ENCODE assay signal across 8 cellular contexts in genomic region chr2:69911985-69912563, GRCh38. TPM values are rescaled to one million over a fixed set of nuclear protein-coding genes. Genes with fewer than 3 reads are reported as not detected.
DNase-seq lines count a peak whose midpoint lies in the region; ATAC-seq and TF ChIP-seq lines count a peak whose summit lies in the region.

No MANE protein-coding gene starts in this region.

- peak overlapping the region; percentile 24; the same call in 1 of the 2 replicates for H3K27ac ChIP-seq in Panc1 (ENCODE audit: low read length)
- H3K27ac ChIP-seq in neural cell (ENCODE audit: low read length): no peak overlapping the region

- H3K4me1 ChIP-seq in Panc1 (ENCODE audit: control insufficient read depth, insufficient read depth, low read length): peaks cover 13% of the 10 kb centered on the region

- H3K9me2 ChIP-seq in neural cell (ENCODE audit: insufficient read depth, low read length): no peaks in the 10 kb centered on the region

- H2AFZ ChIP-seq in neural cell (ENCODE audit: low read depth, low read length): no peak overlapping the region

- no peak overlapping the region for H3K9ac ChIP-seq in neural cell (ENCODE audit: low read length)

- intact Hi-C loops in Panc1 (cut with micrococcal nuclease; ENCODE audit: unreplicated experiment): loop anchor here (5.0 kb wide), 2 partner anchors 160 to 230 kb away; no protein-coding TSS in a partner anchor

- H3K36me3 ChIP-seq in Panc1 (ENCODE audit: control insufficient read depth, insufficient read depth, low read length) (peaks cover 9% of the 10 kb centered on the region), neural cell (ENCODE audit: insufficient read depth, low read length) (no peaks in the 10 kb centered on the region)

- H3K4me2 ChIP-seq in neural cell (ENCODE audit: low read length): no peak overlapping the region

- no peaks in the 10 kb centered on the region for H3F3A ChIP-seq in neural cell (ENCODE audit: insufficient read depth, low read length, poor library complexity, severe bottlenecking)

- no peaks in the 10 kb centered on the region for H3K9me3 ChIP-seq in Panc1 (ENCODE audit: control insufficient read depth, insufficient read depth, low read depth, low read length)
- no peaks in the 10 kb centered on the region for H3K9me3 ChIP-seq in neural cell (ENCODE audit: low read length)

- CTCF ChIA-PET in Panc1 (lab: Charles Lee): interaction anchor here (0.6 to 2.2 kb wide), 3 partner anchors 159 to 279 kb away, joined by 3 to 21 read pairs (median 6); partner anchors contain the start of gene C2orf42

- in situ Hi-C loops in Panc1 (cut with HindIII; ENCODE audit: low pct_unique_long_range_greater_than_20kb, low sequenced_read_pairs): no loop called here

- peak; percentile 69; the same call in 1 of the 2 replicates for TF ChIP-seq CTCF in Panc1 (IDR thresholded peaks at IDR 0.05)
- peak; percentile 76 for TF ChIP-seq CTCF in neural cell (IDR thresholded peaks at IDR 0.05; ENCODE audit: poor library complexity, severe bottlenecking)

- no TSS peak for BruUV-seq in Panc1 (replicated peaks; lab: Mats Ljungman, UMichigan)

- ATAC-seq in Panc1 (no peak), GM21619 (IDR thresholded peaks at IDR 0.05; ENCODE audit: unreplicated experiment) (no peak)

- peak; percentile 64 for TF ChIP-seq RAD21 in Ishikawa (IDR thresholded peaks at IDR 0.05; ENCODE audit: low read depth)
- TF ChIP-seq RAD21 in neural cell (conservative IDR thresholded peaks at IDR 0.05): peak; percentile 77

- DNase-seq in Daoy (ENCODE audit: low read depth) (peak; percentile 26), Panc1 (ENCODE audit: low read depth, low spot score) (no peak)
- DNase-seq in effector CD4-positive, alpha-beta T cell: peak; percentile 16
- DNase-seq in stimulated activated CD4-positive, alpha-beta T cell treated with anti-CD3 and anti-CD28 coated beads, Interleukin-2, amount 100 ng/mL, for 24 hours: no peak
- DNase-seq in activated CD4-positive, alpha-beta T cell treated with anti-CD3 and anti-CD28 coated beads, Interleukin-2, amount 50 U/mL, for 48 hours: no peak

- peaks cover 15% of the 10 kb centered on the region for H3K79me2 ChIP-seq in neural cell (replicated peaks; ENCODE audit: insufficient read depth, low read length)

- POLR2A ChIA-PET in Panc1 (lab: Charles Lee): no interaction called here

- H3K4me3 ChIP-seq in Panc1 (ENCODE audit: low read depth in 2 of 2, low read length in 2 of 2): no peak overlapping the region
- H3K4me3 ChIP-seq in neural cell (ENCODE audit: low read length): no peak overlapping the region

- TF ChIP-seq EP300 in Ishikawa (IDR thresholded peaks at IDR 0.05; ENCODE audit: borderline replicate concordance): no peak
- TF ChIP-seq EP300 in neural cell (conservative IDR thresholded peaks at IDR 0.05; ENCODE audit: poor library complexity, severe bottlenecking): no peak

- H3K27me3 ChIP-seq in Panc1 (ENCODE audit: control insufficient read depth, insufficient read depth, low read length): no peaks in the 10 kb centered on the region
- H3K27me3 ChIP-seq in neural cell (ENCODE audit: insufficient read depth, low read depth, low read length): no peaks in the 10 kb centered on the region

- H4K20me1 ChIP-seq in neural cell (ENCODE audit: insufficient read depth): no peaks in the 10 kb centered on the region

TF ChIP-seq in Ishikawa, 13 proteins besides CTCF, POLR2A, EP300 and RAD21 (continues in another document):
- no peak for TF ChIP-seq ZBTB7A (IDR thresholded peaks at IDR 0.05; ENCODE audit: low read depth)
- TF ChIP-seq YY1 (IDR thresholded peaks at IDR 0.05; ENCODE audit: low read depth): no peak
- TF ChIP-seq REST (IDR thresholded peaks at IDR 0.05; ENCODE audit: low read depth): no peak
- TF ChIP-seq USF1 (IDR thresholded peaks at IDR 0.05): no peak
- TF ChIP-seq NFIC (IDR thresholded peaks at IDR 0.05): no peak

TF ChIP-seq in neural cell, 6 proteins besides CTCF, POLR2A, EP300 and RAD21:
- TF ChIP-seq MXI1 (conservative IDR thresholded peaks at IDR 0.05; ENCODE audit: poor library complexity, severe bottlenecking) (no peak), SMC3 (conservative IDR thresholded peaks at IDR 0.05; ENCODE audit: poor library complexity) (peak; percentile 64), POLR2AphosphoS5 (IDR thresholded peaks at IDR 0.05) (no peak), EZH2 (IDR thresholded peaks at IDR 0.05; ENCODE audit: borderline replicate concordance, insufficient read depth, low read length, poor library complexity, severe bottlenecking) (no peak), TAF1 (IDR thresholded peaks at IDR 0.05; ENCODE audit: low read depth) (no peak), REST (IDR thresholded peaks at IDR 0.05; ENCODE audit: borderline replicate concordance) (no peak)

RNA-seq across cellular contexts. Expression of gene MXD1, which starts 2.8 kb away (rescaled TPM):
- total RNA-seq in Daoy (2014; rRNA removed; shearing (Covaris generic)): 1.5 and 4.7 TPM in 2 replicates
- 6.5 TPM for total RNA-seq in Panc1 (2021; ENCODE audit: unreplicated experiment)
- polyA plus RNA-seq in Panc1 (2012; ENCODE audit: insufficient read length): 3.0 TPM
- 16.4 and 20.8 TPM in 2 replicates for polyA plus RNA-seq in neural cell
- polyA minus RNA-seq in neural cell: 32.4 and 36.9 TPM in 2 replicates

RNA-seq across cellular contexts. Expression of gene SNRNP27, which starts 18.3 kb away (rescaled TPM):
- 103 and 135 TPM in 2 replicates for total RNA-seq in Daoy (2014; rRNA removed; shearing (Covaris generic))
- 39.7 TPM for total RNA-seq in Panc1 (2021; ENCODE audit: unreplicated experiment)
- 26.5 TPM for polyA plus RNA-seq in Panc1 (2012; ENCODE audit: insufficient read length)
- polyA plus RNA-seq in neural cell: 90.7 and 122 TPM in 2 replicates
- 110 and 146 TPM in 2 replicates for polyA minus RNA-seq in neural cell

RNA-seq across cellular contexts. Expression of gene ASPRV1, which starts 49.4 kb away (rescaled TPM):
- total RNA-seq in Daoy (2014; rRNA removed; shearing (Covaris generic)): 0.80 and 1.2 TPM in 2 replicates
- 0.21 TPM for total RNA-seq in Panc1 (2021; ENCODE audit: unreplicated experiment)
- 0.27 TPM for polyA plus RNA-seq in Panc1 (2012; ENCODE audit: insufficient read length)
- polyA plus RNA-seq in neural cell: 6.3 and 7.7 TPM in 2 replicates
- 6.3 and 7.3 TPM in 2 replicates for polyA minus RNA-seq in neural cell

Comparison
In these comparisons a context has a peak if more than half of its experiments do, and no peak if none do; other contexts are left out.
1. DNase-seq: peak in Daoy (single experiment) and effector CD4-positive, alpha-beta T cell (single experiment); none in Panc1 (single experiment), stimulated activated CD4-positive, alpha-beta T cell treated with anti-CD3 and anti-CD28 coated beads, Interleukin-2, amount 100 ng/mL, for 24 hours (0 of 2) and activated CD4-positive, alpha-beta T cell treated with anti-CD3 and anti-CD28 coated beads, Interleukin-2, amount 50 U/mL, for 48 hours (0 of 2).